Comparison of ENCODE assay signal across 24 cellular contexts in genomic region chr1:172931340-172931739, GRCh38.
"Had no signal": no experiment of that assay in that cellular context is flagged by ENCODE, and none has a peak within 500 bp of the region (broad histone marks: within the 10 kb centered on the region; RNA-seq: fewer than 3 reads in every experiment).

No MANE protein-coding gene starts in this region.

- H3K36me3 ChIP-seq: esophagus squamous epithelium, gastroesophageal sphincter, pancreas, stomach, thoracic aorta, transverse colon had no signal

- H3K27me3 Mint-ChIP-seq: progenitor cell of endocrine pancreas had no signal

- H3K4me3 Mint-ChIP-seq: mesothelial cell of epicardium, nephron had no signal

- H3K27me3 ChIP-seq: esophagus squamous epithelium, gastroesophageal sphincter, pancreas, stomach, transverse colon had no signal

- ATAC-seq: gastroesophageal sphincter, left lobe of liver, pancreas, right cardiac atrium had no signal

- H3K27ac ChIP-seq: coronary artery, dorsolateral prefrontal cortex, epithelial cell of prostate, esophagus squamous epithelium, gastroesophageal sphincter, pancreas, stomach, thoracic aorta, transverse colon had no signal

- H3K4me3 ChIP-seq: coronary artery, dorsolateral prefrontal cortex, esophagus squamous epithelium, gastroesophageal sphincter, pancreas, stomach, thoracic aorta, transverse colon had no signal

- H3K9me3 ChIP-seq: esophagus squamous epithelium, gastroesophageal sphincter, pancreas, stomach, thoracic aorta, transverse colon had no signal

- H3K9me3 Mint-ChIP-seq: nephron had no signal

- H3K27ac Mint-ChIP-seq: nephron, progenitor cell of endocrine pancreas had no signal

- H3K4me1 Mint-ChIP-seq: nephron had no signal

- DNase-seq: dorsolateral prefrontal cortex; effector CD8-positive, alpha-beta T cell; esophagus squamous epithelium; foreskin fibroblast; glutamatergic neuron; islet precursor cell; mammary epithelial cell; occipital lobe; pancreas; right cardiac atrium; small intestine; stimulated activated CD4-positive, alpha-beta T cell treated with anti-CD3 and anti-CD28 coated beads, Interleukin-12 subunit alpha, Interleukin-12 subunit beta, amount 100 ng/mL, for 4 hours; stimulated activated naive CD4-positive, alpha-beta T cell; stomach; substantia nigra; transverse colon had no signal
